8 cellular contexts compared by ENCODE assay signal in genomic region chr14:49892301-49892635, GRCh38. TPM values are rescaled to one million over a fixed set of nuclear protein-coding genes. Genes with fewer than 3 reads are reported as not detected.
DNase-seq lines count a peak whose midpoint lies in the region; ATAC-seq and TF ChIP-seq lines count a peak whose summit lies in the region.

No MANE protein-coding gene starts in this region.

- peaks cover 25% of the 10 kb centered on the region for H3K4me1 Mint-ChIP-seq in T-helper 17 cell

- no peaks in the 10 kb centered on the region for H3K27me3 Mint-ChIP-seq in T-helper 17 cell

- DNase-seq in activated gamma-delta T cell treated with Interleukin-2 at 50 U/mL for 16 hours (peak; percentile 34), activated gamma-delta T cell (lab: John Stamatoyannopoulos, UW) (no peak), NCI-H1417 (lab: John Stamatoyannopoulos, UW) (peak in 2 of 3 experiments; percentile 74 to 94), T-helper 17 cell (peak in 2 of 3 donors; percentile 17 to 21), choroid plexus epithelial cell (ENCODE audit: low read depth) (peak; percentile 96), kidney tubule cell (ENCODE audit: low spot score) (peak; percentile 74)
- peak; percentile 8 to 35 for DNase-seq in stimulated activated CD8-positive, alpha-beta memory T cell treated with anti-CD3 and anti-CD28 coated beads, Interleukin-7, amount 100 ng/mL, for 4 hours (ENCODE audit: low read depth in 2 of 2)

- H3K9me3 ChIP-seq in T-helper 17 cell (ENCODE audit: control insufficient read depth, low read length, poor library complexity, severe bottlenecking): peaks cover 4% of the 10 kb centered on the region

- H3K36me3 Mint-ChIP-seq in T-helper 17 cell (ENCODE audit: low read depth): peaks cover 18% of the 10 kb centered on the region

- no peak for TF ChIP-seq CTCF in choroid plexus epithelial cell (conservative IDR thresholded peaks at IDR 0.05; ENCODE audit: low read depth, low read length)

- peak; percentile 29 for ATAC-seq in HG02623 (IDR thresholded peaks at IDR 0.05; ENCODE audit: unreplicated experiment)
- peak; percentile 66 for ATAC-seq in T-helper 17 cell

- H3K27ac Mint-ChIP-seq in T-helper 17 cell: peak overlapping the region; percentile 99

- H3K4me3 Mint-ChIP-seq in T-helper 17 cell: peak overlapping the region; percentile 100

- H3K4me3 ChIP-seq in choroid plexus epithelial cell (ENCODE audit: low read depth, low read length): peak overlapping the region; percentile 96

RNA-seq across cellular contexts. Expression of gene ARF6, which starts 0.6 kb away (rescaled TPM):
- 10 to 100 TPM; 95.2 to 98.5 TPM for total RNA-seq in T-helper 17 cell

RNA-seq across cellular contexts. Expression of gene NEMF, which starts 39.7 kb away (rescaled TPM):
- total RNA-seq in T-helper 17 cell: 10 to 100 TPM; 83.4 to 83.5 TPM
